In the genomic region with DNA sequence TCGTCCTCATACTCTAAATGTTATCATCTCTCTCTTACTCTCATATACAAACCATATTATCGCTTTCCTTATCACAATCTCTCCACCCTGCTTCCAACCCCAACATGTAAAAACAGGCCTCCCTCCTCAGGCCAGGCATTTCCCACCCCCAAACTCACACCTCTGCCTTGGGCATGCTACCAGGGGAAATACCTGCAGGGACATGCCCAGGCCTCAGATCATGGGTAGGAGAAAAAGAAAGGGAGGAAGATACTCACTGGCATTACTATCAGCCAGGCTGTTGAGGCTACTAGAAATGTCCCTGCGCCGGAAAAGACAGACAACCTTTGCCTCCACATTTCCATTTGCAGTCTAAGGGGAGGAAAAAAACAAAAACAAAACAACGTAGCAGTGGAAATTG, we compare ENCODE assay signal across 8 cellular contexts. TPM values are rescaled to one million over a fixed set of nuclear protein-coding genes. Genes with fewer than 3 reads are reported as not detected.
DNase-seq lines count a peak whose midpoint lies in the region; ATAC-seq, FAIRE-seq and TF ChIP-seq lines count a peak whose summit lies in the region.

No MANE protein-coding gene starts in this region.

- DNase-seq in activated CD4-positive, alpha-beta T cell treated with anti-CD3 and anti-CD28 coated beads, Interleukin-2, amount 10 ng/mL, durations not matched to agents 24 days and 14 days = peak; percentile 72
- no peak for DNase-seq in activated CD4-positive, alpha-beta T cell treated with anti-CD3 and anti-CD28 coated beads for 1 hour
- no peak for DNase-seq in activated naive CD8-positive, alpha-beta T cell treated with anti-CD3 and anti-CD28 coated beads, Interleukin-2, amount 10 ng/mL, durations not matched to agents 7 days and 5 days
- DNase-seq in keratinocyte (ENCODE audit: low read depth, low spot score) = peak; percentile 92
- no peak for DNase-seq in suprapubic skin (ENCODE audit: low spot score in 2 of 2)
- DNase-seq in retina = no peak

- 19% methylated on average over 5 of the region's 5 CpGs for WGBS in suprapubic skin

- H3K4me1 ChIP-seq in keratinocyte (ENCODE audit: control insufficient read depth, extremely low read depth, insufficient read depth, low read length) (peaks cover 14% of the 10 kb centered on the region), suprapubic skin (peaks cover 55% of the 10 kb centered on the region)

- dilution Hi-C loops in keratinocyte (cut with MboI; ENCODE audit: extremely low pct_ligation_motif_present, low sequenced_read_pairs) = no loop called here

- no peaks in the 10 kb centered on the region for H4K20me1 ChIP-seq in keratinocyte (ENCODE audit: control insufficient read depth, extremely low read depth, insufficient read depth, low read length)

- H3K4me3 Mint-ChIP-seq in activated CD4-positive, alpha-beta T cell treated with anti-CD3 and anti-CD28 coated beads, Interleukin-2, amount 10 ng/mL, durations not matched to agents 24 days and 14 days = peak overlapping the region; percentile 95
- peak overlapping the region; percentile 87 for H3K4me3 Mint-ChIP-seq in activated naive CD8-positive, alpha-beta T cell treated with anti-CD3 and anti-CD28 coated beads, Interleukin-2, amount 10 ng/mL, durations not matched to agents 7 days and 5 days

- POLR2A ChIA-PET in activated naive CD8-positive, alpha-beta T cell treated with anti-CD3 and anti-CD28 coated beads, Interleukin-2, amount 10 ng/mL, durations not matched to agents 7 days and 5 days (lab: Charles Lee) = interaction anchor here (0.5 to 4.2 kb wide), 19 partner anchors 8 to 256 kb away, joined by 3 to 83 read pairs (median 5); a partner anchor contains a TSS

- peaks cover 76% of the 10 kb centered on the region for H3K36me3 Mint-ChIP-seq in activated CD4-positive, alpha-beta T cell treated with anti-CD3 and anti-CD28 coated beads, Interleukin-2, amount 10 ng/mL, durations not matched to agents 24 days and 14 days (ENCODE audit: low read depth)
- H3K36me3 Mint-ChIP-seq in activated naive CD8-positive, alpha-beta T cell treated with anti-CD3 and anti-CD28 coated beads, Interleukin-2, amount 10 ng/mL, durations not matched to agents 7 days and 5 days = peaks cover 51% of the 10 kb centered on the region

- no peaks in the 10 kb centered on the region for H3K27me3 Mint-ChIP-seq in activated CD4-positive, alpha-beta T cell treated with anti-CD3 and anti-CD28 coated beads, Interleukin-2, amount 10 ng/mL, durations not matched to agents 24 days and 14 days
- H3K27me3 Mint-ChIP-seq in activated naive CD8-positive, alpha-beta T cell treated with anti-CD3 and anti-CD28 coated beads, Interleukin-2, amount 10 ng/mL, durations not matched to agents 7 days and 5 days = no peaks in the 10 kb centered on the region

- peaks cover 48% of the 10 kb centered on the region for H3K79me2 ChIP-seq in keratinocyte (ENCODE audit: control insufficient read depth, insufficient read depth, low read length)

- H3K9ac ChIP-seq in keratinocyte (ENCODE audit: control insufficient read depth, extremely low read depth, insufficient read depth, low read length) = peak overlapping the region; percentile 95

- H3K9me1 ChIP-seq in keratinocyte (ENCODE audit: control insufficient read depth, extremely low read depth, insufficient read depth, low read length) = no peaks in the 10 kb centered on the region

- peak overlapping the region; percentile 99 for H3K4me2 ChIP-seq in keratinocyte (ENCODE audit: control insufficient read depth, extremely low read depth, insufficient read depth, low read depth, low read length)

- peak overlapping the region; percentile 41 for H2AFZ ChIP-seq in keratinocyte (ENCODE audit: control insufficient read depth, low read length)

- H3K9me3 ChIP-seq in keratinocyte (ENCODE audit: control insufficient read depth, low read depth, low read length) = no peaks in the 10 kb centered on the region
- H3K9me3 ChIP-seq in suprapubic skin = no peaks in the 10 kb centered on the region

- no peak for TF ChIP-seq EP300 in suprapubic skin (IDR thresholded peaks at IDR 0.05)

- peak; percentile 87 for FAIRE-seq in keratinocyte (lab: Jason Lieb, UNC)

- intact Hi-C loops in activated CD4-positive, alpha-beta T cell treated with anti-CD3 and anti-CD28 coated beads, Interleukin-2, amount 10 ng/mL, durations not matched to agents 24 days and 14 days (cut with micrococcal nuclease) = loop anchor here (1.0 to 10.0 kb wide), 8 partner anchors 9 to 1645 kb away; a partner anchor contains a TSS

- H3K4me1 Mint-ChIP-seq in activated CD4-positive, alpha-beta T cell treated with anti-CD3 and anti-CD28 coated beads, Interleukin-2, amount 10 ng/mL, durations not matched to agents 24 days and 14 days = peaks cover 49% of the 10 kb centered on the region
- peaks cover 39% of the 10 kb centered on the region for H3K4me1 Mint-ChIP-seq in activated naive CD8-positive, alpha-beta T cell treated with anti-CD3 and anti-CD28 coated beads, Interleukin-2, amount 10 ng/mL, durations not matched to agents 7 days and 5 days

- peak overlapping the region; percentile 88 for H3K27ac Mint-ChIP-seq in activated CD4-positive, alpha-beta T cell treated with anti-CD3 and anti-CD28 coated beads, Interleukin-2, amount 10 ng/mL, durations not matched to agents 24 days and 14 days
- H3K27ac Mint-ChIP-seq in activated naive CD8-positive, alpha-beta T cell treated with anti-CD3 and anti-CD28 coated beads, Interleukin-2, amount 10 ng/mL, durations not matched to agents 7 days and 5 days = peak overlapping the region; percentile 88

- H3K4me3 ChIP-seq in keratinocyte (ENCODE audit: control insufficient read depth in 2 of 3, extremely low read depth in 1 of 3, insufficient read depth in 2 of 3, low read depth in 1 of 3, low read length in 3 of 3) = peak overlapping the region; percentile 77 to 99 (median 86)
- peak overlapping the region; percentile 100 for H3K4me3 ChIP-seq in suprapubic skin

- no peaks in the 10 kb centered on the region for H3K9me3 Mint-ChIP-seq in activated CD4-positive, alpha-beta T cell treated with anti-CD3 and anti-CD28 coated beads, Interleukin-2, amount 10 ng/mL, durations not matched to agents 24 days and 14 days
- H3K9me3 Mint-ChIP-seq in activated naive CD8-positive, alpha-beta T cell treated with anti-CD3 and anti-CD28 coated beads, Interleukin-2, amount 10 ng/mL, durations not matched to agents 7 days and 5 days = no peaks in the 10 kb centered on the region

- H3K36me3 ChIP-seq in keratinocyte (ENCODE audit: control insufficient read depth in 2 of 2, extremely low read depth in 1 of 2, insufficient read depth in 2 of 2, low read length in 2 of 2) (peaks cover 40 to 42% of the 10 kb centered on the region in 2 experiments), suprapubic skin (peaks cover 38% of the 10 kb centered on the region)

- H3K27me3 ChIP-seq in keratinocyte (ENCODE audit: control insufficient read depth, extremely low read depth, insufficient read depth, low read length) = no peaks in the 10 kb centered on the region
- no peaks in the 10 kb centered on the region for H3K27me3 ChIP-seq in suprapubic skin

- ATAC-seq in activated naive CD8-positive, alpha-beta T cell treated with anti-CD3 and anti-CD28 coated beads, Interleukin-2, amount 10 ng/mL, durations not matched to agents 7 days and 5 days (ENCODE audit: low read depth) = no peak
- no peak for ATAC-seq in HG03135 (IDR thresholded peaks at IDR 0.05; ENCODE audit: unreplicated experiment)
- no peak for ATAC-seq in GM18502 (IDR thresholded peaks at IDR 0.05; ENCODE audit: poor library complexity, unreplicated experiment)

- no peak for TF ChIP-seq POLR2A in suprapubic skin (IDR thresholded peaks at IDR 0.05)

- TF ChIP-seq CTCF in keratinocyte (optimal IDR thresholded peaks at IDR 0.05 in 1 of 3, IDR thresholded peaks at IDR 0.05 in 1 of 3, conservative IDR thresholded peaks at IDR 0.05 in 1 of 3; ENCODE audit: extremely low read depth in 1 of 3, insufficient read depth in 2 of 3, low read length in 3 of 3) (no peak), suprapubic skin (IDR thresholded peaks at IDR 0.05) (no peak)

- H3K27ac ChIP-seq in keratinocyte (ENCODE audit: control insufficient read depth, insufficient read depth, low read length) = peak overlapping the region; percentile 95
- H3K27ac ChIP-seq in suprapubic skin = peak overlapping the region; percentile 99

RNA-seq across cellular contexts. Expression of a gene that starts 1.8 kb away (rescaled TPM):
- total RNA-seq in activated CD4-positive, alpha-beta T cell treated with anti-CD3 and anti-CD28 coated beads, Interleukin-2, amount 10 ng/mL, durations not matched to agents 24 days and 14 days = 219 and 220 TPM in 2 replicates
- 100 to 1,000 TPM; 231 to 233 TPM for total RNA-seq in activated naive CD8-positive, alpha-beta T cell treated with anti-CD3 and anti-CD28 coated beads, Interleukin-2, amount 10 ng/mL, durations not matched to agents 7 days and 5 days
- polyA plus RNA-seq in keratinocyte = 29.4 to 44.3 TPM (median 39.7 TPM) in 3 replicates
- polyA plus RNA-seq in keratinocyte (2011; ENCODE audit: low read depth) = 36.0 TPM
- 25.2 and 30.6 TPM in 2 replicates for polyA plus RNA-seq in keratinocyte (2011; cell fraction: cytosol; rRNA removed)
- polyA plus RNA-seq in keratinocyte (2011; cell fraction: nucleus; rRNA removed) = 65.7 and 66.8 TPM in 2 replicates
- polyA plus RNA-seq in keratinocyte (2012; ENCODE audit: low replicate concordance) = 49.0 and 96.6 TPM in 2 replicates
- polyA minus RNA-seq in keratinocyte = 56.3 to 107 TPM (median 107 TPM) in 3 replicates
- 43.5 TPM for polyA minus RNA-seq in keratinocyte (2011; cell fraction: cytosol; rRNA and poly(A)+ RNA removed)
- polyA minus RNA-seq in keratinocyte (2011; cell fraction: nucleus; rRNA and poly(A)+ RNA removed) = 43.9 and 54.5 TPM in 2 replicates
- 100 to 1,000 TPM; 107 to 125 (median 110) TPM for total RNA-seq in suprapubic skin

RNA-seq across cellular contexts. Expression of a gene that starts 8.6 kb away (rescaled TPM):
- total RNA-seq in activated CD4-positive, alpha-beta T cell treated with anti-CD3 and anti-CD28 coated beads, Interleukin-2, amount 10 ng/mL, durations not matched to agents 24 days and 14 days = 45.3 and 50.9 TPM in 2 replicates
- 10 to 100 TPM; 27.2 to 38.2 TPM for total RNA-seq in activated naive CD8-positive, alpha-beta T cell treated with anti-CD3 and anti-CD28 coated beads, Interleukin-2, amount 10 ng/mL, durations not matched to agents 7 days and 5 days
- polyA plus RNA-seq in keratinocyte = 10.1 to 12.3 TPM (median 10.5 TPM) in 3 replicates
- 4.3 TPM for polyA plus RNA-seq in keratinocyte (2011; ENCODE audit: low read depth)
- polyA plus RNA-seq in keratinocyte (2011; cell fraction: cytosol; rRNA removed) = 4.7 and 7.8 TPM in 2 replicates
- polyA plus RNA-seq in keratinocyte (2011; cell fraction: nucleus; rRNA removed) = 31.6 and 35.4 TPM in 2 replicates
- polyA plus RNA-seq in keratinocyte (2012; ENCODE audit: low replicate concordance) = 10.6 and 11.7 TPM in 2 replicates
- polyA minus RNA-seq in keratinocyte = 5.7 to 10.8 TPM (median 9.4 TPM) in 3 replicates
- polyA minus RNA-seq in keratinocyte (2011; cell fraction: cytosol; rRNA and poly(A)+ RNA removed) = 7.5 TPM
- polyA minus RNA-seq in keratinocyte (2011; cell fraction: nucleus; rRNA and poly(A)+ RNA removed) = 9.0 and 14.4 TPM in 2 replicates
- 10 to 100 TPM in 3 of 4 donors, 1 to 10 TPM in 1; 8.0 to 16.3 (median 12.5) TPM for total RNA-seq in suprapubic skin

RNA-seq across cellular contexts. Expression of a gene that starts 12.7 kb away (rescaled TPM):
- 161 and 166 TPM in 2 replicates for total RNA-seq in activated CD4-positive, alpha-beta T cell treated with anti-CD3 and anti-CD28 coated beads, Interleukin-2, amount 10 ng/mL, durations not matched to agents 24 days and 14 days
- total RNA-seq in activated naive CD8-positive, alpha-beta T cell treated with anti-CD3 and anti-CD28 coated beads, Interleukin-2, amount 10 ng/mL, durations not matched to agents 7 days and 5 days = 100 to 1,000 TPM; 183 to 185 TPM
- 13.6 to 15.1 TPM (median 13.6 TPM) in 3 replicates for polyA plus RNA-seq in keratinocyte
- 10.9 TPM for polyA plus RNA-seq in keratinocyte (2011; ENCODE audit: low read depth)
- polyA plus RNA-seq in keratinocyte (2011; cell fraction: cytosol; rRNA removed) = 5.5 and 6.4 TPM in 2 replicates
- polyA plus RNA-seq in keratinocyte (2011; cell fraction: nucleus; rRNA removed) = 40.3 and 47.3 TPM in 2 replicates
- 12.8 and 16.1 TPM in 2 replicates for polyA plus RNA-seq in keratinocyte (2012; ENCODE audit: low replicate concordance)
- polyA minus RNA-seq in keratinocyte = 18.4 to 40.8 TPM (median 19.1 TPM) in 3 replicates
- polyA minus RNA-seq in keratinocyte (2011; cell fraction: cytosol; rRNA and poly(A)+ RNA removed) = 17.3 TPM
- 9.6 and 10.6 TPM in 2 replicates for polyA minus RNA-seq in keratinocyte (2011; cell fraction: nucleus; rRNA and poly(A)+ RNA removed)
- total RNA-seq in suprapubic skin = 10 to 100 TPM; 43.1 to 74.8 (median 55.8) TPM

RNA-seq across cellular contexts. Expression of a gene that starts 13.1 kb away (rescaled TPM):
- total RNA-seq in activated CD4-positive, alpha-beta T cell treated with anti-CD3 and anti-CD28 coated beads, Interleukin-2, amount 10 ng/mL, durations not matched to agents 24 days and 14 days = 2.3 and 3.1 TPM in 2 replicates
- 1 to 10 TPM; 1.4 to 2.4 TPM for total RNA-seq in activated naive CD8-positive, alpha-beta T cell treated with anti-CD3 and anti-CD28 coated beads, Interleukin-2, amount 10 ng/mL, durations not matched to agents 7 days and 5 days
- polyA plus RNA-seq in keratinocyte = 1.0 to 1.9 TPM (median 1.5 TPM) in 3 replicates
- 0.42 TPM for polyA plus RNA-seq in keratinocyte (2011; ENCODE audit: low read depth)
- 0.92 and 1.6 TPM in 2 replicates for polyA plus RNA-seq in keratinocyte (2011; cell fraction: cytosol; rRNA removed)
- polyA plus RNA-seq in keratinocyte (2011; cell fraction: nucleus; rRNA removed) = 0.96 and 1.2 TPM in 2 replicates
- 1.7 TPM in 2 replicates for polyA plus RNA-seq in keratinocyte (2012; ENCODE audit: low replicate concordance)
- 1.2 to 1.3 TPM in 2 of 3 replicates, not detected in the other for polyA minus RNA-seq in keratinocyte
- not detected for polyA minus RNA-seq in keratinocyte (2011; cell fraction: cytosol; rRNA and poly(A)+ RNA removed)
- polyA minus RNA-seq in keratinocyte (2011; cell fraction: nucleus; rRNA and poly(A)+ RNA removed) = 0.39 TPM in 1 of 2 replicates, not detected in the other
- total RNA-seq in suprapubic skin = 1 to 10 TPM in 3 of 4 donors, under 1 TPM in 1; 0.80 to 4.9 (median 2.3) TPM

RNA-seq across cellular contexts. Expression of a gene that starts 21.9 kb away (rescaled TPM):
- 80.3 and 91.4 TPM in 2 replicates for total RNA-seq in activated CD4-positive, alpha-beta T cell treated with anti-CD3 and anti-CD28 coated beads, Interleukin-2, amount 10 ng/mL, durations not matched to agents 24 days and 14 days
- total RNA-seq in activated naive CD8-positive, alpha-beta T cell treated with anti-CD3 and anti-CD28 coated beads, Interleukin-2, amount 10 ng/mL, durations not matched to agents 7 days and 5 days = 10 to 100 TPM; 76.1 to 87.0 TPM
- 15.1 to 28.2 TPM (median 17.7 TPM) in 3 replicates for polyA plus RNA-seq in keratinocyte
- 9.4 TPM for polyA plus RNA-seq in keratinocyte (2011; ENCODE audit: low read depth)
- polyA plus RNA-seq in keratinocyte (2011; cell fraction: cytosol; rRNA removed) = 10.3 and 28.9 TPM in 2 replicates
- 31.7 and 47.5 TPM in 2 replicates for polyA plus RNA-seq in keratinocyte (2011; cell fraction: nucleus; rRNA removed)
- 24.0 and 24.7 TPM in 2 replicates for polyA plus RNA-seq in keratinocyte (2012; ENCODE audit: low replicate concordance)
- 7.4 to 15.9 TPM (median 8.8 TPM) in 3 replicates for polyA minus RNA-seq in keratinocyte
- 48.2 TPM for polyA minus RNA-seq in keratinocyte (2011; cell fraction: cytosol; rRNA and poly(A)+ RNA removed)
- 18.9 and 23.1 TPM in 2 replicates for polyA minus RNA-seq in keratinocyte (2011; cell fraction: nucleus; rRNA and poly(A)+ RNA removed)
- total RNA-seq in suprapubic skin = 10 to 100 TPM; 29.9 to 54.1 (median 40.6) TPM

Comparison
In these comparisons a context has a peak if more than half of its experiments do, and no peak if none do; other contexts are left out.
1. DNase-seq: peak in activated CD4-positive, alpha-beta T cell treated with anti-CD3 and anti-CD28 coated beads, Interleukin-2, amount 10 ng/mL, durations not matched to agents 24 days and 14 days (single experiment) and keratinocyte (single experiment); none in activated CD4-positive, alpha-beta T cell treated with anti-CD3 and anti-CD28 coated beads for 1 hour (single experiment), activated naive CD8-positive, alpha-beta T cell treated with anti-CD3 and anti-CD28 coated beads, Interleukin-2, amount 10 ng/mL, durations not matched to agents 7 days and 5 days (single experiment), suprapubic skin (0 of 2) and retina (single experiment).